ENCODE assay signal across 37 cellular contexts in the genomic region with DNA sequence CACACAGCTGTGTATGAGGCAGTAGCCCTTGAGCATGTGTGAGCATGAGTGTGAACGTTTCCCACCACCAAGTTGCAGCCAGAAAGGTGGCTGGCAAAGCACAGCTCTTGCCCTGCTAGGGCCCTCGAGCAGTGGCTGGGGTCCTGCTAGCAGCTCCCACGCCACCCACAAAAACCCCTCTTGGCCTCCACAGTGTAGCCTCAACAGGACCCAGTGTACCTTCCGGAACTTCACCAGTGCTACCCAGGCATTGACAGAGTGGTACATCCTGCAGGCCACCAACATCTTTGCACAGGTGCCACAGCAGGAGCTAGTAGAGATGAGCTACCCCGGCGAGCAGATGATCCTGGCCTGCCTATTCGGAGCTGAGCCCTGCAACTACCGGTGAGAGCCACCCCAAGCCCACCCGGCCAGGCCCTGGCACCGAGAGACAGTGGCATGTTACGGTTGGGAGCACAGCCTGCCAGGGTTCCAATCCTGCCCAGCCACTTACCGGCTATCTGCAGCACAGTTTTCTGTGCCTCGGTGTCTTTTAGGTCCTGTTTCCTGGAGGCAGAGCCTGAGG. TPM values are rescaled to one million over a fixed set of nuclear protein-coding genes. Genes with fewer than 3 reads are reported as not detected.
"Had no signal": no experiment of that assay in that cellular context is flagged by ENCODE, and none has a peak within 500 bp of the region (broad histone marks: within the 10 kb centered on the region; RNA-seq: fewer than 3 reads in every experiment).

No MANE protein-coding gene starts in this region.

- H3K9me3 ChIP-seq: ascending aorta had no signal

- H3K4me3 ChIP-seq: ascending aorta, K562, PC-9 had no signal

- H3K4me1 Mint-ChIP-seq: activated CD4-positive, alpha-beta memory T cell treated with anti-CD3 and anti-CD28 coated beads, Interleukin-2, amount 10 ng/mL, durations not matched to agents 7 days and 5 days; activated CD8-positive, alpha-beta memory T cell treated with anti-CD3 and anti-CD28 coated beads, Interleukin-2, amount 10 ng/mL, durations not matched to agents 7 days and 5 days; activated naive CD4-positive, alpha-beta T cell treated with anti-CD3 and anti-CD28 coated beads, Interleukin-2, amount 50 U/mL, for 24 hours; activated naive CD8-positive, alpha-beta T cell treated with anti-CD3 and anti-CD28 coated beads, Interleukin-2, amount 10 ng/mL, durations not matched to agents 7 days and 5 days had no signal

- H2AFZ ChIP-seq: PC-9 had no signal

- H3K27ac Mint-ChIP-seq: activated CD4-positive, alpha-beta memory T cell treated with anti-CD3 and anti-CD28 coated beads, Interleukin-2, amount 10 ng/mL, durations not matched to agents 7 days and 5 days; activated CD8-positive, alpha-beta memory T cell treated with anti-CD3 and anti-CD28 coated beads, Interleukin-2, amount 10 ng/mL, durations not matched to agents 7 days and 5 days; activated naive CD4-positive, alpha-beta T cell treated with anti-CD3 and anti-CD28 coated beads, Interleukin-2, amount 50 U/mL, for 24 hours; activated naive CD8-positive, alpha-beta T cell treated with anti-CD3 and anti-CD28 coated beads, Interleukin-2, amount 10 ng/mL, durations not matched to agents 7 days and 5 days had no signal

- H3K4me3 Mint-ChIP-seq: activated CD4-positive, alpha-beta memory T cell treated with anti-CD3 and anti-CD28 coated beads, Interleukin-2, amount 10 ng/mL, durations not matched to agents 7 days and 5 days; activated CD8-positive, alpha-beta memory T cell treated with anti-CD3 and anti-CD28 coated beads, Interleukin-2, amount 10 ng/mL, durations not matched to agents 7 days and 5 days; activated naive CD4-positive, alpha-beta T cell treated with anti-CD3 and anti-CD28 coated beads, Interleukin-2, amount 50 U/mL, for 24 hours; activated naive CD8-positive, alpha-beta T cell treated with anti-CD3 and anti-CD28 coated beads, Interleukin-2, amount 10 ng/mL, durations not matched to agents 7 days and 5 days had no signal

- ATAC-seq: activated CD8-positive, alpha-beta memory T cell treated with anti-CD3 and anti-CD28 coated beads, Interleukin-2, amount 10 ng/mL, durations not matched to agents 7 days and 5 days; Right ventricle myocardium inferior had no signal

- H3K4me1 ChIP-seq: ascending aorta had no signal

- H3K27me3 ChIP-seq: ascending aorta had no signal

- FAIRE-seq: K562, RCC 7860 had no signal

- H3K36me3 ChIP-seq: ascending aorta, WERI-Rb-1 had no signal

- H3K27ac ChIP-seq: ascending aorta, PC-9, RWPE1, WERI-Rb-1 had no signal

- DNase-seq: activated CD4-positive, alpha-beta memory T cell treated with anti-CD3 and anti-CD28 coated beads, Interleukin-2, amount 10 ng/mL, durations not matched to agents 7 days and 5 days; activated CD4-positive, alpha-beta T cell treated with anti-CD3 and anti-CD28 coated beads for 1 hour; activated CD4-positive, alpha-beta T cell treated with anti-CD3 and anti-CD28 coated beads for 48 hours; activated CD4-positive, CD25-positive, alpha-beta regulatory T cell; activated CD8-positive, alpha-beta memory T cell treated with anti-CD3 and anti-CD28 coated beads for 24 hours; activated CD8-positive, alpha-beta memory T cell treated with anti-CD3 and anti-CD28 coated beads, Interleukin-2, amount 10 ng/mL, durations not matched to agents 7 days and 5 days; activated CD8-positive, alpha-beta memory T cell treated with anti-CD3 and anti-CD28 coated beads, Interleukin-2, amount 50 U/mL, for 48 hours; activated gamma-delta T cell; activated naive CD4-positive, alpha-beta T cell treated with Interleukin-2 at 50 U/mL for 16 hours; activated naive CD8-positive, alpha-beta T cell treated with anti-CD3 and anti-CD28 coated beads, Interleukin-2, amount 10 ng/mL, durations not matched to agents 7 days and 5 days; activated T-cell treated with anti-CD3 and anti-CD28 coated beads, Interleukin-2, amount 50 U/mL, for 48 hours; amygdala; NCI-H1105; NCI-H1417 treated with DMSO at 0.1 percent for 48 hours; NCI-H187 treated with DMSO at 0.1 percent for 48 hours; NCI-H2081; NCI-H226; NCI-H524 treated with DMSO at 0.1 percent for 48 hours; NCI-H748 treated with DMSO at 0.1 percent for 48 hours; NK-92 treated with Interleukin-12 subunit alpha and Interleukin-12 subunit beta, amount 100 ng/mL, for 24 hours; PC-9; SIG-M5; SW 1271; T-helper 1 cell; T-helper 2 cell; T-helper 9 cell; WERI-Rb-1 had no signal

- H3K9me3 Mint-ChIP-seq: activated CD4-positive, alpha-beta memory T cell treated with anti-CD3 and anti-CD28 coated beads, Interleukin-2, amount 10 ng/mL, durations not matched to agents 7 days and 5 days; activated naive CD4-positive, alpha-beta T cell treated with anti-CD3 and anti-CD28 coated beads, Interleukin-2, amount 50 U/mL, for 24 hours; activated naive CD8-positive, alpha-beta T cell treated with anti-CD3 and anti-CD28 coated beads, Interleukin-2, amount 10 ng/mL, durations not matched to agents 7 days and 5 days had no signal

- H3K27me3 Mint-ChIP-seq: activated CD4-positive, alpha-beta memory T cell treated with anti-CD3 and anti-CD28 coated beads, Interleukin-2, amount 10 ng/mL, durations not matched to agents 7 days and 5 days; activated naive CD4-positive, alpha-beta T cell treated with anti-CD3 and anti-CD28 coated beads, Interleukin-2, amount 50 U/mL, for 24 hours had no signal

- H3K4me2 ChIP-seq: PC-9 had no signal

- H3K36me3 Mint-ChIP-seq: activated CD8-positive, alpha-beta memory T cell treated with anti-CD3 and anti-CD28 coated beads, Interleukin-2, amount 10 ng/mL, durations not matched to agents 7 days and 5 days; activated naive CD4-positive, alpha-beta T cell treated with anti-CD3 and anti-CD28 coated beads, Interleukin-2, amount 50 U/mL, for 24 hours; activated naive CD8-positive, alpha-beta T cell treated with anti-CD3 and anti-CD28 coated beads, Interleukin-2, amount 10 ng/mL, durations not matched to agents 7 days and 5 days had no signal

RNA-seq across cellular contexts. Expression of a gene that starts 53.1 kb away (rescaled TPM):
- total RNA-seq: activated CD4-positive, alpha-beta memory T cell treated with anti-CD3 and anti-CD28 coated beads, Interleukin-2, amount 10 ng/mL, durations not matched to agents 7 days and 5 days; activated CD8-positive, alpha-beta memory T cell treated with anti-CD3 and anti-CD28 coated beads, Interleukin-2, amount 10 ng/mL, durations not matched to agents 7 days and 5 days; activated naive CD8-positive, alpha-beta T cell treated with anti-CD3 and anti-CD28 coated beads, Interleukin-2, amount 10 ng/mL, durations not matched to agents 7 days and 5 days; cardiac septum; K562; M059J; NCI-H460; SK-MEL-5 had no signal
- polyA plus RNA-seq: K562 had no signal
